In the genomic region with DNA sequence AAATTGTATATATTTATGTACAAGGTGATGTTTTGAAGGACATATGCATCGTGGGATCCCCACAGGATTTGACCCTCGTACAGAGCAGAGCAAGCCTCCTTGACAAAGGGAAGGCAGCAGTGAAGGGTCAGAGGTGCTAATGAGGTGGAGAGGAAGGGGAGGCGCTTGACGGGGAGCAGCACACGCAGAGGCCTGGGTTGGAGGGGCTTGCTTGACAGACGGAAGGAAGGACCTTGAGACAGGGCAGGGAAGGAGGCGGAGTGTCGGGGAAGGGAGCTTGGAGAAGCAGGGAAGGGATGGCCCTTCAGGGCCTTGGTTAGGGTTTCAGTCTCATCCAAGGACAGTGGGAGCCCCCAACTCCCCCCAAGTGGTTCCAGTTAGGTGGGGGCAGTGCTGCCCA, we compare ENCODE assay signal across 19 cellular contexts.
"Had no signal": no experiment of that assay in that cellular context is flagged by ENCODE, and none has a peak within 500 bp of the region (broad histone marks: within the 10 kb centered on the region; RNA-seq: fewer than 3 reads in every experiment).

No MANE protein-coding gene starts in this region.

- H3K9me3 Mint-ChIP-seq: activated CD4-positive, alpha-beta memory T cell treated with anti-CD3 and anti-CD28 coated beads, Interleukin-2, amount 10 ng/mL, durations not matched to agents 7 days and 5 days; activated naive CD4-positive, alpha-beta T cell treated with anti-CD3 and anti-CD28 coated beads, Interleukin-2, amount 50 U/mL, for 24 hours; immature natural killer cell; naive B cell; neural progenitor cell; stimulated activated effector memory CD8-positive, alpha-beta T cell treated with anti-CD3 and anti-CD28 coated beads, Interleukin-12 subunit alpha, Interleukin-12 subunit beta, amount 100 ng/mL, for 72 hours had no signal

- H3K36me3 Mint-ChIP-seq: naive B cell; stimulated activated effector memory CD8-positive, alpha-beta T cell treated with anti-CD3 and anti-CD28 coated beads, Interleukin-12 subunit alpha, Interleukin-12 subunit beta, amount 100 ng/mL, for 72 hours had no signal

- H3K9ac ChIP-seq: neural progenitor cell had no signal

- H3K4me3 ChIP-seq: adrenal gland, colonic mucosa, esophagus squamous epithelium, neural progenitor cell, ovary, tibial artery, uterus had no signal

- H3K9me3 ChIP-seq: adrenal gland, colonic mucosa, esophagus squamous epithelium, ovary, tibial artery, uterus had no signal

- H3K27ac ChIP-seq: adrenal gland, colonic mucosa, esophagus squamous epithelium, neural progenitor cell, ovary, uterus, VCaP had no signal

- DNase-seq: activated CD4-positive, alpha-beta memory T cell treated with anti-CD3 and anti-CD28 coated beads, Interleukin-2, amount 10 ng/mL, durations not matched to agents 7 days and 5 days; activated CD4-positive, alpha-beta T cell treated with anti-CD3 and anti-CD28 coated beads for 36 hours; activated CD8-positive, alpha-beta memory T cell treated with anti-CD3 and anti-CD28 coated beads, Interleukin-2, amount 50 U/mL, for 4 hours; activated effector memory CD4-positive, alpha-beta T cell treated with anti-CD3 and anti-CD28 coated beads, Interleukin-2, amount 50 U/mL, for 16 hours; activated T-cell treated with anti-CD3 and anti-CD28 coated beads, Interleukin-2, amount 50 U/mL, for 48 hours; caudate nucleus; colonic mucosa; esophagus squamous epithelium; immature natural killer cell; naive B cell; ovary; stimulated activated CD4-positive, alpha-beta T cell treated with anti-CD3 and anti-CD28 coated beads, Interleukin-12 subunit alpha, Interleukin-12 subunit beta, amount 100 ng/mL, for 4 hours; tibial artery; uterus had no signal

- H3K27me3 Mint-ChIP-seq: activated CD4-positive, alpha-beta memory T cell treated with anti-CD3 and anti-CD28 coated beads, Interleukin-2, amount 10 ng/mL, durations not matched to agents 7 days and 5 days; activated CD4-positive, alpha-beta T cell treated with anti-CD3 and anti-CD28 coated beads for 36 hours; activated naive CD4-positive, alpha-beta T cell treated with anti-CD3 and anti-CD28 coated beads, Interleukin-2, amount 50 U/mL, for 24 hours had no signal

- H3K36me3 ChIP-seq: adrenal gland, colonic mucosa, esophagus squamous epithelium, neural progenitor cell, ovary, tibial artery, uterus had no signal

- H3K4me2 ChIP-seq: neural progenitor cell had no signal

- H3K4me1 Mint-ChIP-seq: activated CD4-positive, alpha-beta memory T cell treated with anti-CD3 and anti-CD28 coated beads, Interleukin-2, amount 10 ng/mL, durations not matched to agents 7 days and 5 days; activated CD4-positive, alpha-beta T cell treated with anti-CD3 and anti-CD28 coated beads for 36 hours; activated naive CD4-positive, alpha-beta T cell treated with anti-CD3 and anti-CD28 coated beads, Interleukin-2, amount 50 U/mL, for 24 hours; immature natural killer cell; stimulated activated effector memory CD8-positive, alpha-beta T cell treated with anti-CD3 and anti-CD28 coated beads, Interleukin-12 subunit alpha, Interleukin-12 subunit beta, amount 100 ng/mL, for 72 hours had no signal

- H3K4me3 Mint-ChIP-seq: activated CD4-positive, alpha-beta memory T cell treated with anti-CD3 and anti-CD28 coated beads, Interleukin-2, amount 10 ng/mL, durations not matched to agents 7 days and 5 days; activated CD4-positive, alpha-beta T cell treated with anti-CD3 and anti-CD28 coated beads for 36 hours; activated naive CD4-positive, alpha-beta T cell treated with anti-CD3 and anti-CD28 coated beads, Interleukin-2, amount 50 U/mL, for 24 hours; immature natural killer cell; naive B cell; neural progenitor cell; stimulated activated effector memory CD8-positive, alpha-beta T cell treated with anti-CD3 and anti-CD28 coated beads, Interleukin-12 subunit alpha, Interleukin-12 subunit beta, amount 100 ng/mL, for 72 hours had no signal

- H3K4me1 ChIP-seq: colonic mucosa, neural progenitor cell, uterus had no signal

- H3K27me3 ChIP-seq: adrenal gland, colonic mucosa, neural progenitor cell, ovary, tibial artery, uterus had no signal

- H3K27ac Mint-ChIP-seq: activated CD4-positive, alpha-beta memory T cell treated with anti-CD3 and anti-CD28 coated beads, Interleukin-2, amount 10 ng/mL, durations not matched to agents 7 days and 5 days; activated CD4-positive, alpha-beta T cell treated with anti-CD3 and anti-CD28 coated beads for 36 hours; activated naive CD4-positive, alpha-beta T cell treated with anti-CD3 and anti-CD28 coated beads, Interleukin-2, amount 50 U/mL, for 24 hours; immature natural killer cell; neural progenitor cell; stimulated activated effector memory CD8-positive, alpha-beta T cell treated with anti-CD3 and anti-CD28 coated beads, Interleukin-12 subunit alpha, Interleukin-12 subunit beta, amount 100 ng/mL, for 72 hours had no signal

- ATAC-seq: activated CD4-positive, alpha-beta T cell treated with anti-CD3 and anti-CD28 coated beads for 36 hours; stimulated activated effector memory CD8-positive, alpha-beta T cell treated with anti-CD3 and anti-CD28 coated beads, Interleukin-12 subunit alpha, Interleukin-12 subunit beta, amount 100 ng/mL, for 72 hours had no signal
